22 cellular contexts compared by ENCODE assay signal in genomic region chr7:101993311-101993710, GRCh38.
DNase-seq lines count a peak whose midpoint lies in the region; ATAC-seq and TF ChIP-seq lines count a peak whose summit lies in the region.
"Had no signal": no experiment of that assay in that cellular context is flagged by ENCODE, and none has a peak within 500 bp of the region (broad histone marks: within the 10 kb centered on the region; RNA-seq: fewer than 3 reads in every experiment).

No MANE protein-coding gene starts in this region.

- no peak overlapping the region for H3K4me3 Mint-ChIP-seq in neural crest cell
- H3K4me3 Mint-ChIP-seq in stimulated activated effector memory CD8-positive, alpha-beta T cell treated with anti-CD3 and anti-CD28 coated beads, Interleukin-12 subunit alpha, Interleukin-12 subunit beta, amount 100 ng/mL, for 72 hours: no peak overlapping the region
- H3K4me3 Mint-ChIP-seq: B cell had no signal

- peak overlapping the region; percentile 52 for H3K27ac Mint-ChIP-seq in neural crest cell (ENCODE audit: unreplicated experiment)
- no peak overlapping the region for H3K27ac Mint-ChIP-seq in stimulated activated effector memory CD8-positive, alpha-beta T cell treated with anti-CD3 and anti-CD28 coated beads, Interleukin-12 subunit alpha, Interleukin-12 subunit beta, amount 100 ng/mL, for 72 hours

- H3K36me3 Mint-ChIP-seq in neural crest cell (ENCODE audit: low read depth): no peaks in the 10 kb centered on the region
- H3K36me3 Mint-ChIP-seq in stimulated activated effector memory CD8-positive, alpha-beta T cell treated with anti-CD3 and anti-CD28 coated beads, Interleukin-12 subunit alpha, Interleukin-12 subunit beta, amount 100 ng/mL, for 72 hours: no peaks in the 10 kb centered on the region

- H3K4me1 Mint-ChIP-seq in neural crest cell: peaks cover 13% of the 10 kb centered on the region
- peaks cover 34% of the 10 kb centered on the region for H3K4me1 Mint-ChIP-seq in stimulated activated effector memory CD8-positive, alpha-beta T cell treated with anti-CD3 and anti-CD28 coated beads, Interleukin-12 subunit alpha, Interleukin-12 subunit beta, amount 100 ng/mL, for 72 hours

- ATAC-seq in GM21447 (IDR thresholded peaks at IDR 0.05; ENCODE audit: unreplicated experiment): no peak
- ATAC-seq in stimulated activated effector memory CD8-positive, alpha-beta T cell treated with anti-CD3 and anti-CD28 coated beads, Interleukin-12 subunit alpha, Interleukin-12 subunit beta, amount 100 ng/mL, for 72 hours: no peak
- ATAC-seq: GM12878, HCT116 had no signal

- no peak for TF ChIP-seq CTCF in neural crest cell (conservative IDR thresholded peaks at IDR 0.05)

- no peaks in the 10 kb centered on the region for H3K27me3 Mint-ChIP-seq in neural crest cell (ENCODE audit: low read depth)
- H3K27me3 Mint-ChIP-seq: B cell had no signal

- H3K36me3 ChIP-seq in KOPT-K1 (ENCODE audit: insufficient read depth, low read length): no peaks in the 10 kb centered on the region
- H3K36me3 ChIP-seq: Peyer's patch had no signal

- no peaks in the 10 kb centered on the region for H3K9me3 Mint-ChIP-seq in neural crest cell
- H3K9me3 Mint-ChIP-seq in stimulated activated effector memory CD8-positive, alpha-beta T cell treated with anti-CD3 and anti-CD28 coated beads, Interleukin-12 subunit alpha, Interleukin-12 subunit beta, amount 100 ng/mL, for 72 hours: no peaks in the 10 kb centered on the region

- no peaks in the 10 kb centered on the region for H3K9me3 ChIP-seq in KOPT-K1 (ENCODE audit: insufficient read depth, low read length, poor library complexity, severe bottlenecking)
- H3K9me3 ChIP-seq: Peyer's patch had no signal

- peak; percentile 8 for DNase-seq in DMS153 treated with DMSO at 0.1 percent for 48 hours (lab: John Stamatoyannopoulos, UW; ENCODE audit: unreplicated experiment)
- no peak for DNase-seq in DMS153 (lab: John Stamatoyannopoulos, UW)
- peak; percentile 13 for DNase-seq in NCI-H345 treated with DMSO at 0.1 percent for 48 hours (lab: John Stamatoyannopoulos, UW; ENCODE audit: unreplicated experiment)
- DNase-seq in neural crest cell (ENCODE audit: low read depth, low spot score): no peak
- DNase-seq in stimulated activated effector memory CD8-positive, alpha-beta T cell treated with anti-CD3 and anti-CD28 coated beads, Interleukin-12 subunit alpha, Interleukin-12 subunit beta, amount 100 ng/mL, for 72 hours (ENCODE audit: low spot score in 2 of 2): no peak
- no peak for DNase-seq in amygdala (lab: John Stamatoyannopoulos, UW)
- DNase-seq: Calu3, EL, GDM1, IMR-90, KG1, NCI-H1048, NCI-H2029 treated with DMSO at 0.1 percent for 48 hours, NCI-H526 treated with DMSO at 0.1 percent for 48 hours, Peyer's patch, SHP77 treated with DMSO at 0.1 percent for 48 hours had no signal

- peak overlapping the region; percentile 77 for H3K27ac ChIP-seq in KOPT-K1 (ENCODE audit: low read depth, low read length, poor library complexity, severe bottlenecking)
- H3K27ac ChIP-seq: 22Rv1, Peyer's patch had no signal

Comparison
In these comparisons a context has a peak if more than half of its experiments do, and no peak if none do; other contexts are left out.
1. DNase-seq: peak in DMS153 treated with DMSO at 0.1 percent for 48 hours (single experiment) and NCI-H345 treated with DMSO at 0.1 percent for 48 hours (single experiment); none in DMS153 (single experiment), neural crest cell (single experiment), stimulated activated effector memory CD8-positive, alpha-beta T cell treated with anti-CD3 and anti-CD28 coated beads, Interleukin-12 subunit alpha, Interleukin-12 subunit beta, amount 100 ng/mL, for 72 hours (0 of 2) and amygdala (0 of 56).